ENCODE assay signal across 8 cellular contexts in the genomic region with DNA sequence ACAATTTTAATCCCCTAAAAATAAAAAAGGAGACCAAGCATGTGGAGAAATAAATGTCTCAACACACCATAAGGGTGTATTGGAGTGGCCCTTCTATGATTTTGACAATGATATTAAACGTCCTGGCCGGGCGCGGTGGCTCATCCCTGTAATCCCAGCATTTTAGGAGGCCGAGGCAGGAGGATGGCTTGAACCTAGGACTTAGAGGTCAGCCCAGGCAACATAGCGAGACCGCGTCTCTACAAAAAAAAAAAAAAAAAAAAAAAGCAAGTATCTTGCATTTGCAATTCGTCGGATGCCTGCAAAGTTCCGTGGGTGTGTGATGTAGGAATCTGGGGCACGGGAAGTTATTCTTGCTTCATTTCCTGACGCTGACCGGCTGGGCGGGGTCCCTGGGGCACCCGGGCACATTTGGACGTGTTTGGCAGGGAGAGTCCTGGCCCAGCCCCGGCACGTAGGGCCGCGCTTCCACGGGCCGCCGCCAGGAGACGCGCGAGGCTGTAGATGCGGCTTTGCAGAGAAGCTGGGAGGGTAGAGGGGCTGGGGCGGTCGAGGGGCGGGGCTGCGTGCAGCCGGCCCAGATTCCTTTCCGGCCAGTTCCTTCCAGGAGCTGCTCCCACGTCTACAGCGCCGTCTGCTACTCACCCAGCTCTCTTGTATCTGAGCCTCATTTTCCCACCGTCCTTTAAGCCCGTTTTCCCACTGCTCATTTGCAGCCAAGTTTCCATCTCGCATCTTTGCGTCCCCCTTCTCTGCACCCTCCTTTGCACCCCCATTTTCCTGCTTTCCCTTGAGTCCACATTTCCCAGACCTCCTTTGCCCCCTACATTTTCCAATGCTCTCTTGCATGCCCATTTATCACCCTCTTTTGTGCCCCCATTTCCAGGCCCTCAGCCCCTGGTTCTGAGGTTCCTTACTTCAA. TPM values are rescaled to one million over a fixed set of nuclear protein-coding genes. Genes with fewer than 3 reads are reported as not detected.
DNase-seq lines count a peak whose midpoint lies in the region; ATAC-seq and TF ChIP-seq lines count a peak whose summit lies in the region.

No MANE protein-coding gene starts in this region.

- peaks cover 29% of the 10 kb centered on the region for H3K27me3 ChIP-seq in OCI-LY3 (ENCODE audit: low read depth, low read length)

- peak overlapping the region; percentile 65 for H3K4me3 ChIP-seq in OCI-LY3 (ENCODE audit: low read length)

- H3K36me3 ChIP-seq in ES-I3 (ENCODE audit: insufficient read depth, low read length) (no peaks in the 10 kb centered on the region), OCI-LY3 (replicated peaks; ENCODE audit: low read depth, low read length) (no peaks in the 10 kb centered on the region)

- H3K27ac ChIP-seq in OCI-LY3 (ENCODE audit: low read length) (no peak overlapping the region), epithelial cell of prostate (peak overlapping the region; percentile 59)

- H3K9ac ChIP-seq in ES-I3 (ENCODE audit: low read depth, low read length) (0 out of 2 replicates have a peak overlapping the region, but pooled peaks have one; percentile 16), OCI-LY3 (ENCODE audit: low read length) (peak overlapping the region; percentile 5; the same call in 1 of the 2 replicates)

- no peaks in the 10 kb centered on the region for H3K79me2 ChIP-seq in OCI-LY3 (ENCODE audit: low read length)

- H3K9me3 ChIP-seq in ES-I3 (ENCODE audit: control insufficient read depth, insufficient read depth, low read length) (no peaks in the 10 kb centered on the region), OCI-LY3 (ENCODE audit: insufficient read depth, low read length) (no peaks in the 10 kb centered on the region)

- H3K4me1 ChIP-seq in ES-I3 (ENCODE audit: insufficient read depth, low read length) = no peaks in the 10 kb centered on the region; the same call in 1 of the 2 replicates
- H3K4me1 ChIP-seq in OCI-LY3 (ENCODE audit: low read length) = peaks cover 10% of the 10 kb centered on the region

- DNase-seq in HuH-7 (ENCODE audit: low spot score) (peak; percentile 83), activated T-cell treated with anti-CD3 and anti-CD28 coated beads for 1 hour (ENCODE audit: low read depth) (peak; percentile 75), epithelial cell of prostate (ENCODE audit: low read depth, low spot score) (peak; percentile 49), mucosa of gallbladder (ENCODE audit: low spot score) (peak; percentile 94)
- peak; percentile 71 to 79 for DNase-seq in stimulated activated CD8-positive, alpha-beta memory T cell treated with anti-CD3 and anti-CD28 coated beads, Interleukin-2, amount 100 ng/mL, for 48 hours (ENCODE audit: low read depth in 2 of 2)

- peak overlapping the region; percentile 70 for H3K4me2 ChIP-seq in OCI-LY3 (ENCODE audit: low read length)

- peak; percentile 97 for TF ChIP-seq CTCF in OCI-LY3 (IDR thresholded peaks at IDR 0.05; ENCODE audit: low read depth, low read length)

- ATAC-seq in GM18520 (IDR thresholded peaks at IDR 0.05; ENCODE audit: unreplicated experiment) = no peak

- peak overlapping the region; percentile 65; the same call in 1 of the 2 replicates for H2AFZ ChIP-seq in OCI-LY3 (ENCODE audit: low read depth, low read length)

- no peaks in the 10 kb centered on the region for H4K20me1 ChIP-seq in OCI-LY3 (ENCODE audit: insufficient read depth, low read length)

RNA-seq across cellular contexts. Expression of gene TSPAN16, which starts 2.2 kb away (rescaled TPM):
- total RNA-seq in mucosa of gallbladder = not detected

RNA-seq across cellular contexts. Expression of gene DOCK6, which starts 31.4 kb away (rescaled TPM):
- 102 TPM for total RNA-seq in mucosa of gallbladder

RNA-seq across cellular contexts. Expression of gene RAB3D, which starts 45.7 kb away (rescaled TPM):
- total RNA-seq in mucosa of gallbladder = 41.9 TPM

RNA-seq across cellular contexts. Expression of gene TMEM205, which starts 52.3 kb away (rescaled TPM):
- total RNA-seq in mucosa of gallbladder = 136 TPM

RNA-seq across cellular contexts. Expression of gene CCDC159, which starts 52.6 kb away (rescaled TPM):
- total RNA-seq in mucosa of gallbladder = 66.1 TPM
